Comparison of ENCODE assay signal across 11 cellular contexts in genomic region chr2:36482576-36483214, GRCh38.
A peak's percentile ranks its signal among the peaks of the same experiment; 100 is the strongest.
DNase-seq lines count a peak whose midpoint lies in the region; ATAC-seq and TF ChIP-seq lines count a peak whose summit lies in the region.
"Had no signal": no experiment of that assay in that cellular context is flagged by ENCODE, and none has a peak within 500 bp of the region (broad histone marks: within the 10 kb centered on the region; RNA-seq: fewer than 3 reads in every experiment).

No MANE protein-coding gene starts in this region.

- H3K27me3 ChIP-seq in RWPE2 (ENCODE audit: insufficient read depth, poor library complexity, severe bottlenecking) = no peaks in the 10 kb centered on the region
- H3K27me3 ChIP-seq in sigmoid colon = no peaks in the 10 kb centered on the region

- intact Hi-C loops in sigmoid colon (cut with DNase I) = no loop called here

- H3K27me3 Mint-ChIP-seq in T-helper 2 cell treated with Interferon-gamma antibody and Interleukin-4, amounts not matched to agents 5 μg/mL and 100 μg/mL, for 36 hours (ENCODE audit: low read depth) = no peaks in the 10 kb centered on the region
- H3K27me3 Mint-ChIP-seq: central memory CD8-positive, alpha-beta T cell had no signal

- H3K4me1 ChIP-seq in RWPE2 (ENCODE audit: insufficient read depth, poor library complexity, severe bottlenecking) (peaks cover 71% of the 10 kb centered on the region), sigmoid colon (peaks cover 0 to 98% (median 80%) of the 10 kb centered on the region in 4 donors)

- peaks cover 94% of the 10 kb centered on the region for H3K36me3 ChIP-seq in RWPE2 (ENCODE audit: low read depth)
- H3K36me3 ChIP-seq in sigmoid colon = peaks cover 4 to 32% (median 12%) of the 10 kb centered on the region in 4 donors

- DNase-seq in ELR (ENCODE audit: low read depth) (peak; percentile 55), RWPE2 (ENCODE audit: low spot score) (no peak), fibroblast of mammary gland (ENCODE audit: low read depth) (peak; percentile 67), sigmoid colon (no peak), NCI-H146 (lab: John Stamatoyannopoulos, UW) (no peak), DMS114 treated with DMSO at 0.1 percent for 48 hours (lab: John Stamatoyannopoulos, UW; ENCODE audit: unreplicated experiment) (no peak), activated T-cell treated with anti-CD3 and anti-CD28 coated beads for 4 hours (no peak)
- no peak for DNase-seq in T-helper 2 cell treated with Interferon-gamma antibody and Interleukin-4, amounts not matched to agents 5 μg/mL and 100 μg/mL, for 36 hours (ENCODE audit: low spot score)
- DNase-seq: activated T-cell treated with anti-CD3 and anti-CD28 coated beads, Interleukin-2, amount 50 U/mL, for 1 hour had no signal

- no peak for TF ChIP-seq POLR2A in sigmoid colon (IDR thresholded peaks at IDR 0.05)

- H3K27ac Mint-ChIP-seq in T-helper 2 cell treated with Interferon-gamma antibody and Interleukin-4, amounts not matched to agents 5 μg/mL and 100 μg/mL, for 36 hours = no peak overlapping the region

- ATAC-seq in RWPE2 (ENCODE audit: low read depth) = no peak

- H3K4me1 Mint-ChIP-seq in T-helper 2 cell treated with Interferon-gamma antibody and Interleukin-4, amounts not matched to agents 5 μg/mL and 100 μg/mL, for 36 hours (ENCODE audit: low read depth) = no peaks in the 10 kb centered on the region
- H3K4me1 Mint-ChIP-seq: central memory CD8-positive, alpha-beta T cell had no signal

- H3K4me3 Mint-ChIP-seq in T-helper 2 cell treated with Interferon-gamma antibody and Interleukin-4, amounts not matched to agents 5 μg/mL and 100 μg/mL, for 36 hours = no peak overlapping the region
- H3K4me3 Mint-ChIP-seq: central memory CD8-positive, alpha-beta T cell had no signal

- peaks cover 4% of the 10 kb centered on the region for H3K9me3 Mint-ChIP-seq in T-helper 2 cell treated with Interferon-gamma antibody and Interleukin-4, amounts not matched to agents 5 μg/mL and 100 μg/mL, for 36 hours

- TF ChIP-seq CTCF in RWPE2 (IDR thresholded peaks at IDR 0.05; ENCODE audit: poor library complexity, severe bottlenecking) (no peak), fibroblast of mammary gland (conservative IDR thresholded peaks at IDR 0.05; ENCODE audit: control insufficient read depth, insufficient read depth, low read depth, low read length) (no peak), sigmoid colon (IDR thresholded peaks at IDR 0.05) (no peak)

- TF ChIP-seq EP300 in sigmoid colon (IDR thresholded peaks at IDR 0.05) = peak in 1 of 4 donors; percentile 82

- peaks cover under 1% of the 10 kb centered on the region for H3K36me3 Mint-ChIP-seq in T-helper 2 cell treated with Interferon-gamma antibody and Interleukin-4, amounts not matched to agents 5 μg/mL and 100 μg/mL, for 36 hours (ENCODE audit: low read depth)

- H3K4me3 ChIP-seq in RWPE2 (ENCODE audit: severe bottlenecking) (no peak overlapping the region), fibroblast of mammary gland (ENCODE audit: control insufficient read depth, low read depth, low read length) (no peak overlapping the region), sigmoid colon (no peak overlapping the region)
- H3K4me3 ChIP-seq: skin epidermis had no signal

- peak overlapping the region; percentile 97 for H3K27ac ChIP-seq in RWPE2 (ENCODE audit: poor library complexity, severe bottlenecking)
- peak overlapping the region; percentile 72 to 87 (median 78) for H3K27ac ChIP-seq in sigmoid colon
- H3K27ac ChIP-seq: skin epidermis had no signal

- no peaks in the 10 kb centered on the region for H3K9me3 ChIP-seq in RWPE2 (ENCODE audit: severe bottlenecking)
- no peaks in the 10 kb centered on the region for H3K9me3 ChIP-seq in sigmoid colon

- whole genome bisulfite sequencing in sigmoid colon, 2 donors = 58 to 60% methylated on average over 4 of the region's 4 CpGs

Comparison
In these comparisons a context has a peak if more than half of its experiments do, and no peak if none do; other contexts are left out.
1. DNase-seq: peak in ELR (single experiment) and fibroblast of mammary gland (single experiment); none in RWPE2 (single experiment), sigmoid colon (single experiment), NCI-H146 (single experiment), DMS114 treated with DMSO at 0.1 percent for 48 hours (single experiment), activated T-cell treated with anti-CD3 and anti-CD28 coated beads for 4 hours (single experiment) and T-helper 2 cell treated with Interferon-gamma antibody and Interleukin-4, amounts not matched to agents 5 μg/mL and 100 μg/mL, for 36 hours (single experiment).